Comparison of ENCODE assay signal across 1 cellular context in the genomic region with DNA sequence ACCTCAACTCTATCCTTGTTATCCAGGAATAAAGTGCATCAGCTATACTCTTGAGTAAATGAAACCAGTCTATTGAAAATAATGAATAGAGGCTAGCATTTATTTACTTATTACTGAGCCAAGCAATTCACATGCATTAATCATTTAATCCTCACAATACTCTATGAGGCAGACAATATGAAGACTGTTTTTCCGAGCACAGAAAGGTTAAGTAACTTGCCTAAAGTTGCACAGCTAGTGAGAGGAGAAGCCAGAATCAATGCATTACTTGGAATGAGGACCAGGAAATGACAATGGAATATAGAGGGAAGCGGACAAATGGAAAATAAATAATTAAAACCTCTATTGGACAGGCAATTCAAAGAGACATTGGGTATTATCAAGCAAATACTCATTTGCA.
TF ChIP-seq lines count a peak whose summit lies in the region.

No MANE protein-coding gene starts in this region.

TF ChIP-seq in WTC11, 78 proteins besides CTCF, POLR2A, EP300 and RAD21 (continued from another document):
- TF ChIP-seq, protein P1, sequence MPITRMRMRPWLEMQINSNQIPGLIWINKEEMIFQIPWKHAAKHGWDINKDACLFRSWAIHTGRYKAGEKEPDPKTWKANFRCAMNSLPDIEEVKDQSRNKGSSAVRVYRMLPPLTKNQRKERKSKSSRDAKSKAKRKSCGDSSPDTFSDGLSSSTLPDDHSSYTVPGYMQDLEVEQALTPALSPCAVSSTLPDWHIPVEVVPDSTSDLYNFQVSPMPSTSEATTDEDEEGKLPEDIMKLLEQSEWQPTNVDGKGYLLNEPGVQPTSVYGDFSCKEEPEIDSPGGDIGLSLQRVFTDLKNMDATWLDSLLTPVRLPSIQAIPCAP (CRISPR knock-in tag; IDR thresholded peaks at IDR 0.05), result no peak
- TF ChIP-seq, protein P2, sequence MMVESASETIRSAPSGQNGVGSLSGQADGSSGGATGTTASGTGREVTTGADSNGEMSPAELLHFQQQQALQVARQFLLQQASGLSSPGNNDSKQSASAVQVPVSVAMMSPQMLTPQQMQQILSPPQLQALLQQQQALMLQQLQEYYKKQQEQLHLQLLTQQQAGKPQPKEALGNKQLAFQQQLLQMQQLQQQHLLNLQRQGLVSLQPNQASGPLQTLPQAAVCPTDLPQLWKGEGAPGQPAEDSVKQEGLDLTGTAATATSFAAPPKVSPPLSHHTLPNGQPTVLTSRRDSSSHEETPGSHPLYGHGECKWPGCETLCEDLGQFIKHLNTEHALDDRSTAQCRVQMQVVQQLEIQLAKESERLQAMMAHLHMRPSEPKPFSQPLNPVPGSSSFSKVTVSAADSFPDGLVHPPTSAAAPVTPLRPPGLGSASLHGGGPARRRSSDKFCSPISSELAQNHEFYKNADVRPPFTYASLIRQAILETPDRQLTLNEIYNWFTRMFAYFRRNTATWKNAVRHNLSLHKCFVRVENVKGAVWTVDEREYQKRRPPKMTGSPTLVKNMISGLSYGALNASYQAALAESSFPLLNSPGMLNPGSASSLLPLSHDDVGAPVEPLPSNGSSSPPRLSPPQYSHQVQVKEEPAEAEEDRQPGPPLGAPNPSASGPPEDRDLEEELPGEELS (CRISPR knock-in tag; IDR thresholded peaks at IDR 0.05), result no peak
- TF ChIP-seq, protein P3, sequence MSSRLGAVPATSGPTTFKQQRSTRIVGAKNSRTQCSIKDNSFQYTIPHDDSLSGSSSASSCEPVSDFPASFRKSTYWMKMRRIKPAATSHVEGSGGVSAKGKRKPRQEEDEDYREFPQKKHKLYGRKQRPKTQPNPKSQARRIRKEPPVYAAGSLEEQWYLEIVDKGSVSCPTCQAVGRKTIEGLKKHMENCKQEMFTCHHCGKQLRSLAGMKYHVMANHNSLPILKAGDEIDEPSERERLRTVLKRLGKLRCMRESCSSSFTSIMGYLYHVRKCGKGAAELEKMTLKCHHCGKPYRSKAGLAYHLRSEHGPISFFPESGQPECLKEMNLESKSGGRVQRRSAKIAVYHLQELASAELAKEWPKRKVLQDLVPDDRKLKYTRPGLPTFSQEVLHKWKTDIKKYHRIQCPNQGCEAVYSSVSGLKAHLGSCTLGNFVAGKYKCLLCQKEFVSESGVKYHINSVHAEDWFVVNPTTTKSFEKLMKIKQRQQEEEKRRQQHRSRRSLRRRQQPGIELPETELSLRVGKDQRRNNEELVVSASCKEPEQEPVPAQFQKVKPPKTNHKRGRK (CRISPR knock-in tag; IDR thresholded peaks at IDR 0.05; ENCODE audit: borderline replicate concordance), result no peak
- TF ChIP-seq TEAD1 (CRISPR knock-in tag; IDR thresholded peaks at IDR 0.05) (no peak), TP53 (CRISPR knock-in tag; IDR thresholded peaks at IDR 0.05) (no peak)
